ENCODE assay signal across 1 cellular context in genomic region chr14:100543471-100544455, GRCh38.
TF ChIP-seq lines count a peak whose summit lies in the region.

No MANE protein-coding gene starts in this region.

TF ChIP-seq in H1, 55 proteins besides CTCF, POLR2A, EP300 and RAD21:
- TF ChIP-seq SAP30 (IDR thresholded peaks at IDR 0.05; ENCODE audit: insufficient read depth, insufficient replicate concordance, low read length): no peak
- TF ChIP-seq SP2 (IDR thresholded peaks at IDR 0.05; ENCODE audit: low read length): no peak
- no peak for TF ChIP-seq JUN (IDR thresholded peaks at IDR 0.05; ENCODE audit: low read depth, low read length)
- no peak for TF ChIP-seq CHD1 (IDR thresholded peaks at IDR 0.05; ENCODE audit: low read depth, low read length)
- no peak for TF ChIP-seq RFX5 (IDR thresholded peaks at IDR 0.05; ENCODE audit: borderline replicate concordance, low read depth, low read length)
- no peak for TF ChIP-seq EZH2 (IDR thresholded peaks at IDR 0.05; ENCODE audit: low read depth, low read length, severe bottlenecking)
- TF ChIP-seq NANOG (IDR thresholded peaks at IDR 0.05; ENCODE audit: insufficient read depth, low read depth, low read length, poor library complexity, severe bottlenecking): no peak
- TF ChIP-seq RBBP5 (IDR thresholded peaks at IDR 0.05; ENCODE audit: borderline replicate concordance, low read depth, low read length): no peak
- TF ChIP-seq CBX5 (IDR thresholded peaks at IDR 0.05; ENCODE audit: low read depth, low read length): no peak
- no peak for TF ChIP-seq TEAD4 (IDR thresholded peaks at IDR 0.05; ENCODE audit: low read depth, low read length)
- no peak for TF ChIP-seq SUZ12 (IDR thresholded peaks at IDR 0.05; ENCODE audit: low read length)
- no peak for TF ChIP-seq KDM4A (IDR thresholded peaks at IDR 0.05; ENCODE audit: low read depth, low read length, severe bottlenecking)
